16 cellular contexts compared by ENCODE assay signal in the genomic region with DNA sequence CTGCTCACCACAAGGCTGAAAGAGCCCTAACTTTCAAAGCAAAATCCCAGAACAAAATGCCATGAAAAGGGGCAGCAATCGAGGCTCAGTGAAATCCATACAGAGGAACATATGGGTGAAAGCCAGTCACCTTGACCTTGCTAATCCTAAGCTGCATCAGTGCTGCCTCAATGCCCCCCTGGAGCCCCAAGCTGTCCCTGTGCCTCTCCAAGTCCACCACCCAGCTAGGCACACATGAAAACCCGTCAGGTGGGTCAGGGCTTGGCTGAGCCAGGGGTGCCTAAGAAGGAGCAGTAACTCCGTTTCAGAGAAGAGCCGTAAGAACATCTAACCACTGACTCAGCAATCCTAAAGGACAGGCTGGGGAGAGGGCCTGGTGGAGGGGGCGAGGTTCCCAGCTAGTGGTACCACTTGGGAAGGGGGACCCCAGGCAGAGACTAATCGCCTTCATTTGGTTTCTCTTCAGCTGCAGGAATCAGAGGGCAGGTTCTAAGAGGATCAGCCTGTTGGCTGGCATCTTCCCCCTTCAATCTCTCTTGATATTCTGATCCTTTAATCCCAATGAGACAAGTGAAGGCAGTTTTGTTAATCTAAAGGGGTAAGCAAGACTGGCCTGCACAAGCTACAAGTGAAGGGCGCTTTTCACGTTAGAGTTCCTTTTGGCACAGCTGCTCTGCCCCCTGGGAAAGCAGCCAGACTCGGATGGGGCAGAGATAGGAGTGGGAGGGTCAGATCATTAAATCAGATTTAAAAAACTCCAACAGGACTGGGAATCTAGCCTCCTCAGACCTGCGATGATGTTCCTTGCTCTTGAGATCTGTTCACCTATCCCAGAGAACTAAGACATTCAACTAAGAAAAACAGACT. TPM values are rescaled to one million over a fixed set of nuclear protein-coding genes. Genes with fewer than 3 reads are reported as not detected.
A peak's percentile ranks its signal among the peaks of the same experiment; 100 is the strongest.
DNase-seq lines count a peak whose midpoint lies in the region; ATAC-seq, FAIRE-seq and TF ChIP-seq lines count a peak whose summit lies in the region.
"Had no signal": no experiment of that assay in that cellular context is flagged by ENCODE, and none has a peak within 500 bp of the region (broad histone marks: within the 10 kb centered on the region; RNA-seq: fewer than 3 reads in every experiment).

No MANE protein-coding gene starts in this region.

- peaks cover 10% of the 10 kb centered on the region for H3K79me1 ChIP-seq in H9 (ENCODE audit: insufficient read depth, low read depth, low read length, poor library complexity, severe bottlenecking)

- H3T11ph ChIP-seq in H9 (ENCODE audit: low read length): no peak overlapping the region

- H3K23me2 ChIP-seq in H9 (ENCODE audit: insufficient read length, low read depth, low read length, poor library complexity, severe bottlenecking): no peaks in the 10 kb centered on the region

- H3K36me3 Mint-ChIP-seq in H9 (ENCODE audit: insufficient read depth in 1 of 3, low read depth in 3 of 3) (peaks cover 18 to 55% (median 35%) of the 10 kb centered on the region in 3 experiments; a peak in 6 of 7 replicates), astrocyte (ENCODE audit: low read depth, unreplicated experiment) (peaks cover 35% of the 10 kb centered on the region), memory B cell (peaks cover 22% of the 10 kb centered on the region)
- H3K36me3 Mint-ChIP-seq in CD8-positive, alpha-beta memory T cell: peaks cover 6 to 68% (median 15%) of the 10 kb centered on the region in 3 donors

- H2AFZ ChIP-seq in H9 (ENCODE audit: low read length): no peak overlapping the region
- H2AFZ ChIP-seq in astrocyte (ENCODE audit: low read depth, low read length): no peak overlapping the region
- H2AFZ ChIP-seq: GM23248 had no signal

- H4K20me1 ChIP-seq in H9 (ENCODE audit: control insufficient read depth, insufficient read depth, insufficient read length): no peaks in the 10 kb centered on the region
- peaks cover 74% of the 10 kb centered on the region for H4K20me1 ChIP-seq in astrocyte (ENCODE audit: insufficient read depth, low read length)

- H3K4ac ChIP-seq in H9 (ENCODE audit: low read depth, low read length): no peak overlapping the region

- H3K4me1 ChIP-seq in H9 (ENCODE audit: insufficient read depth, low read length) (no peaks in the 10 kb centered on the region), astrocyte (ENCODE audit: insufficient read depth, low read length) (peaks cover 10% of the 10 kb centered on the region), subcutaneous abdominal adipose tissue (ENCODE audit: control insufficient read depth in 5 of 5, insufficient read depth in 5 of 5, low read length in 5 of 5) (peaks cover 0 to 34% (median 18%) of the 10 kb centered on the region in 5 donors)
- no peaks in the 10 kb centered on the region for H3K4me1 ChIP-seq in CD8-positive, alpha-beta memory T cell (ENCODE audit: insufficient read depth, low read length)

- no CpG with 5 or more reads among the region's 10 CpGs for WGBS in H9 (ENCODE audit: extremely low coverage, insufficient read length, low lambda C conversion rate)

- H3K56ac ChIP-seq in H9 (ENCODE audit: insufficient read length, low read depth, low read length): no peak overlapping the region

- no peak for FAIRE-seq in astrocyte (lab: Jason Lieb, UNC)

- ATAC-seq in memory B cell (ENCODE audit: low read depth): no peak
- ATAC-seq in GM21360 (IDR thresholded peaks at IDR 0.05; ENCODE audit: unreplicated experiment): no peak
- ATAC-seq in HG02623 (IDR thresholded peaks at IDR 0.05; ENCODE audit: unreplicated experiment): no peak

- no peak overlapping the region for H2BK120ac ChIP-seq in H9 (ENCODE audit: low read depth, low read length, poor library complexity, severe bottlenecking)

- H3K4me3 Mint-ChIP-seq in H9 (no peak overlapping the region), astrocyte (ENCODE audit: unreplicated experiment) (no peak overlapping the region), memory B cell (peak overlapping the region; percentile 73)
- peak overlapping the region in 1 of 7 donors; percentile 27 for H3K4me3 Mint-ChIP-seq in CD8-positive, alpha-beta memory T cell

- H2BK20ac ChIP-seq in H9 (ENCODE audit: low read depth, low read length, poor library complexity, severe bottlenecking): no peak overlapping the region

- no peak for TF ChIP-seq CTCF in H9 (conservative IDR thresholded peaks at IDR 0.05)
- TF ChIP-seq CTCF in astrocyte (IDR thresholded peaks at IDR 0.05; ENCODE audit: insufficient read depth, low read depth, low read length): no peak

- no peak overlapping the region for H3K23ac ChIP-seq in H9 (ENCODE audit: insufficient read length, low read depth, low read length)

- no peak overlapping the region for H4K8ac ChIP-seq in H9 (replicated peaks; ENCODE audit: insufficient read length, low read depth, low read length)

- no peak overlapping the region for H3K14ac ChIP-seq in H9 (ENCODE audit: insufficient read depth, low read length)

- H4K91ac ChIP-seq in H9 (ENCODE audit: insufficient read length, low read depth, low read length): no peak overlapping the region

- CTCF ChIA-PET in CD8-positive, alpha-beta memory T cell (lab: Charles Lee): no interaction called here

- H3K9ac ChIP-seq in H9 (ENCODE audit: extremely low read depth, insufficient read length, low read length): no peak overlapping the region
- peak overlapping the region; percentile 12 for H3K9ac ChIP-seq in astrocyte (ENCODE audit: low read length)
- H3K9ac ChIP-seq in subcutaneous abdominal adipose tissue (ENCODE audit: low read length in 5 of 5): peak overlapping the region in 1 of 5 donors; percentile 22
- H3K9ac ChIP-seq: GM23248 had no signal

- no peak overlapping the region for H2BK15ac ChIP-seq in H9 (ENCODE audit: low read depth, low read length)

- peak overlapping the region in 2 of 3 experiments; percentile 10 to 44; a peak in 2 of 7 replicates for H3K27ac Mint-ChIP-seq in H9
- no peak overlapping the region for H3K27ac Mint-ChIP-seq in astrocyte (ENCODE audit: unreplicated experiment)
- H3K27ac Mint-ChIP-seq in memory B cell: peak overlapping the region; percentile 54
- H3K27ac Mint-ChIP-seq in CD8-positive, alpha-beta memory T cell: peak overlapping the region in 1 of 8 donors; percentile 65

- no peaks in the 10 kb centered on the region for H3K9me3 ChIP-seq in H9 (ENCODE audit: control insufficient read depth, low read depth, low read length)
- no peaks in the 10 kb centered on the region for H3K9me3 ChIP-seq in astrocyte (ENCODE audit: insufficient read depth, low read depth, low read length)
- no peaks in the 10 kb centered on the region for H3K9me3 ChIP-seq in subcutaneous abdominal adipose tissue (ENCODE audit: control insufficient read depth in 5 of 5, low read length in 5 of 5)
- H3K9me3 ChIP-seq in CD8-positive, alpha-beta memory T cell (ENCODE audit: low read length): no peaks in the 10 kb centered on the region
- H3K9me3 ChIP-seq: prostate gland had no signal

- H3K27me3 ChIP-seq in H9 (ENCODE audit: insufficient read depth, low read length) (no peaks in the 10 kb centered on the region), astrocyte (ENCODE audit: insufficient read depth, low read length) (no peaks in the 10 kb centered on the region), subcutaneous abdominal adipose tissue (ENCODE audit: control insufficient read depth in 5 of 5, insufficient read depth in 4 of 5, low read length in 5 of 5) (no peaks in the 10 kb centered on the region)
- H3K27me3 ChIP-seq in CD8-positive, alpha-beta memory T cell (ENCODE audit: insufficient read depth, low read length, poor library complexity, severe bottlenecking): no peaks in the 10 kb centered on the region

- H3K18ac ChIP-seq in H9 (ENCODE audit: insufficient read length, low read depth, low read length): no peak overlapping the region

- no peak overlapping the region for H2BK5ac ChIP-seq in H9 (ENCODE audit: insufficient read length, low read length)

- H3K9me3 Mint-ChIP-seq in H9 (no peaks in the 10 kb centered on the region), astrocyte (ENCODE audit: unreplicated experiment) (no peaks in the 10 kb centered on the region), memory B cell (no peaks in the 10 kb centered on the region)
- H3K9me3 Mint-ChIP-seq in CD8-positive, alpha-beta memory T cell: no peaks in the 10 kb centered on the region

- POLR2A ChIA-PET in CD8-positive, alpha-beta memory T cell (lab: Charles Lee): no interaction called here

- DNase-seq in H9 (no peak), astrocyte (ENCODE audit: low read depth) (no peak), memory B cell (ENCODE audit: low spot score in 2 of 2) (no peak), NCI-H2227 (lab: John Stamatoyannopoulos, UW; ENCODE audit: unreplicated experiment) (no peak)
- DNase-seq in CD8-positive, alpha-beta memory T cell: no peak
- DNase-seq: activated CD4-positive, alpha-beta T cell treated with anti-CD3 and anti-CD28 coated beads for 4 hours; AML-193; DMS79 treated with DMSO at 0.1 percent for 48 hours; GM23248; NCI-H2107; NCI-H774; T-helper 2 cell had no signal

- H3K79me2 ChIP-seq in H9 (ENCODE audit: insufficient read depth, low read length) (peaks cover 3% of the 10 kb centered on the region; the same call in 1 of the 2 replicates), astrocyte (ENCODE audit: insufficient read depth, low read length) (peaks cover 62% of the 10 kb centered on the region)

- no peak overlapping the region for H3K4me2 ChIP-seq in H9 (ENCODE audit: insufficient read depth, insufficient read length, low read length)
- H3K4me2 ChIP-seq in astrocyte (ENCODE audit: low read length): no peak overlapping the region

- H3K4me3 ChIP-seq in astrocyte (ENCODE audit: insufficient read depth, low read depth, low read length) (no peak overlapping the region), subcutaneous abdominal adipose tissue (ENCODE audit: low read depth in 1 of 5, low read length in 5 of 5) (no peak overlapping the region)
- H3K4me3 ChIP-seq in CD8-positive, alpha-beta memory T cell (ENCODE audit: low read length): no peak overlapping the region
- H3K4me3 ChIP-seq: GM23248, prostate gland had no signal

- H4K5ac ChIP-seq in H9 (ENCODE audit: insufficient read length, low read depth, low read length): no peak overlapping the region

- H2AK5ac ChIP-seq in H9 (ENCODE audit: insufficient read length, low read length): no peak overlapping the region

- H3K27me3 Mint-ChIP-seq in H9 (ENCODE audit: low read depth) (no peaks in the 10 kb centered on the region), astrocyte (ENCODE audit: low read depth, unreplicated experiment) (no peaks in the 10 kb centered on the region), memory B cell (no peaks in the 10 kb centered on the region)
- peaks cover 0 to 2% of the 10 kb centered on the region in 2 donors for H3K27me3 Mint-ChIP-seq in CD8-positive, alpha-beta memory T cell

- H3K4me1 Mint-ChIP-seq in H9: peaks cover 9 to 19% of the 10 kb centered on the region in 2 experiments
- H3K4me1 Mint-ChIP-seq in astrocyte (ENCODE audit: low read depth, unreplicated experiment): peaks cover 12% of the 10 kb centered on the region
- H3K4me1 Mint-ChIP-seq in memory B cell: peaks cover 46% of the 10 kb centered on the region
- peaks cover 16 to 39% (median 16%) of the 10 kb centered on the region in 3 donors for H3K4me1 Mint-ChIP-seq in CD8-positive, alpha-beta memory T cell

- H2BK12ac ChIP-seq in H9 (ENCODE audit: insufficient read length, low read depth, low read length): no peak overlapping the region

- H3K36me3 ChIP-seq in astrocyte (ENCODE audit: insufficient read depth, low read length): peaks cover 31% of the 10 kb centered on the region
- H3K36me3 ChIP-seq in subcutaneous abdominal adipose tissue (ENCODE audit: control insufficient read depth in 5 of 5, insufficient read depth in 5 of 5, low read length in 5 of 5): peaks cover 7 to 49% (median 36%) of the 10 kb centered on the region in 5 donors
- H3K36me3 ChIP-seq in CD8-positive, alpha-beta memory T cell (ENCODE audit: insufficient read depth, low read length): peaks cover 15% of the 10 kb centered on the region
- H3K36me3 ChIP-seq: prostate gland had no signal

- H3K27ac ChIP-seq in H9 (ENCODE audit: insufficient read length, low read depth, low read length): no peak overlapping the region
- H3K27ac ChIP-seq in astrocyte (ENCODE audit: low read depth, low read length): no peak overlapping the region
- peak overlapping the region; percentile 40 for H3K27ac ChIP-seq in subcutaneous abdominal adipose tissue (ENCODE audit: low read depth, low read length)
- H3K27ac ChIP-seq in CD8-positive, alpha-beta memory T cell (ENCODE audit: low read depth, low read length): no peak overlapping the region
- H3K27ac ChIP-seq: GM23248, prostate gland had no signal

RNA-seq across cellular contexts. Expression of a gene that starts 7.6 kb away (rescaled TPM):
- total RNA-seq in H9 (2021) (68.9 and 74.2 TPM in 2 replicates), astrocyte (69.1 and 79.3 TPM in 2 replicates)
- 10 to 100 TPM; 80.5 to 85.0 TPM for total RNA-seq in CD8-positive, alpha-beta memory T cell
- 39.6 TPM for polyA plus RNA-seq in CD8-positive, alpha-beta memory T cell

RNA-seq across cellular contexts. Expression of a gene that starts 38.6 kb away (rescaled TPM):
- 28.1 and 29.4 TPM in 2 replicates for total RNA-seq in H9 (2021)
- total RNA-seq in astrocyte: 26.4 and 26.7 TPM in 2 replicates
- total RNA-seq in CD8-positive, alpha-beta memory T cell: 10 to 100 TPM; 29.5 to 31.9 TPM
- polyA plus RNA-seq in CD8-positive, alpha-beta memory T cell: 80.2 TPM
